In the genomic region with DNA sequence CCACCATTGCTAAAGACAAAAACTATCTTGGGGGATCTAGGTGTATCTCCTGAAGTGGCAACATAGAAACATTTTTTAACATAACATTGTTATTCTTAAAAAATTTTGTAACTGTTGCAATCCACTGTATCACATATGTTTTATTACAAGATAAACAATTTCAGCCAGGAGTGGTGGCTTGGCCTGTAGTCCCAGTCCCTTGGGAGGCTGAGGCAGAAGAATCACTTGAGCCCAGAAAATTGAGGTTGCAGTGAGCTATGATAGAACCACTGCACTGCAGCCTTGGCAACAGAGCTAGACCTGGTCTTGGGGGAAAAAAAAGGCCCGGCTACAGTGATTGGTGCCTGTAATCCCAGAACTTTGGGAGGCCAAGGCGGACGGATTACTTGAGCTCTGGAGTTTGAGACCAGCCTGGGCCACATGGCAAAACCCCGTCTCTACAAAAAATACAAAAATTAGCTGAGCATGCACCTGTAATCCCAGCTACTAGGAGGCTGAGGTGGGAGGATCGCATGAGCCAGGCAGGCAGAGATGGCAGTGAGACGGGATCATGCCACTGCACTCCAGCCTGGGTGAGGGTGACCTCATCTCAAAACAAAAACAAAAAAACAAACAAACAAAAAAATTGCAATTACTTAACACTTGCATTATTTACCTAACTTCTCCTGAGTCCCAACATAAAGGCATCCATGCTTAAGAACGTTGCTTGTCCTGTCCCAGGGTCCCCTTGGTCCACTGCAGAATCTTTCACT, we compare ENCODE assay signal across 8 cellular contexts. TPM values are rescaled to one million over a fixed set of nuclear protein-coding genes. Genes with fewer than 3 reads are reported as not detected.
DNase-seq lines count a peak whose midpoint lies in the region; ATAC-seq and TF ChIP-seq lines count a peak whose summit lies in the region.

No MANE protein-coding gene starts in this region.

- intact Hi-C loops in esophagus muscularis mucosa (cut with DNase I) = loop anchor here (10.0 kb wide), 1 partner anchor 193 kb away; a partner anchor contains a TSS

- H3K4me2 ChIP-seq in DND-41 (ENCODE audit: insufficient read depth, low read length) = peak overlapping the region; percentile 94; the same call in 1 of the 2 replicates
- H3K4me2 ChIP-seq in parathyroid adenoma (ENCODE audit: low read length) = no peak overlapping the region

- H3K27me3 ChIP-seq in DND-41 (ENCODE audit: insufficient read depth, low read length, poor library complexity) = no peaks in the 10 kb centered on the region
- H3K27me3 ChIP-seq in esophagus muscularis mucosa = no peaks in the 10 kb centered on the region
- H3K27me3 ChIP-seq in parathyroid adenoma (ENCODE audit: control insufficient read depth, insufficient read depth, low read length) = no peaks in the 10 kb centered on the region

- TF ChIP-seq EP300 in esophagus muscularis mucosa (IDR thresholded peaks at IDR 0.05) = no peak

- H3K4me3 ChIP-seq in DND-41 (ENCODE audit: low read depth in 1 of 2, low read length in 2 of 2) (no peak overlapping the region), esophagus muscularis mucosa (peak overlapping the region in 1 of 4 donors; percentile 96), parathyroid adenoma (ENCODE audit: low read depth, low read length) (peak overlapping the region; percentile 67)

- H3K4me1 ChIP-seq in DND-41 (ENCODE audit: insufficient read depth, low read length) = peaks cover 56% of the 10 kb centered on the region
- peaks cover 46 to 62% (median 56%) of the 10 kb centered on the region in 4 donors for H3K4me1 ChIP-seq in esophagus muscularis mucosa
- H3K4me1 ChIP-seq in parathyroid adenoma = peaks cover 7% of the 10 kb centered on the region

- H3K79me2 ChIP-seq in DND-41 (ENCODE audit: insufficient read depth, low read length) (peaks cover 59% of the 10 kb centered on the region), parathyroid adenoma (peaks cover 10% of the 10 kb centered on the region)

- H4K20me1 ChIP-seq in DND-41 (ENCODE audit: insufficient read depth, low read length) = no peaks in the 10 kb centered on the region

- POLR2A ChIA-PET in RWPE1 (lab: Yijun Ruan, JAX; ENCODE audit: low non-redundant PET) = no interaction called here

- H3K27ac ChIP-seq in DND-41 (ENCODE audit: low read length) (peak overlapping the region; percentile 98), RWPE1 (peak overlapping the region; percentile 94), esophagus muscularis mucosa (replicated peaks in 1 of 4) (peak overlapping the region; percentile 92 to 95 (median 95)), parathyroid adenoma (peak overlapping the region; percentile 99)

- DNase-seq in DND-41 (no peak), RWPE1 (ENCODE audit: low spot score) (no peak), esophagus muscularis mucosa (ENCODE audit: extremely low spot score) (no peak), KBM-7 (no peak), SKM-1 (lab: John Stamatoyannopoulos, UW; ENCODE audit: unreplicated experiment) (no peak), SHP77 treated with DMSO at 0.1 percent for 48 hours (lab: John Stamatoyannopoulos, UW) (no peak)

- H3K36me3 ChIP-seq in DND-41 (ENCODE audit: insufficient read depth, low read length) (peaks cover 18% of the 10 kb centered on the region), esophagus muscularis mucosa (peaks cover 0 to 3% (median under 1%) of the 10 kb centered on the region in 4 donors), parathyroid adenoma (ENCODE audit: control insufficient read depth, insufficient read depth, low read length) (no peaks in the 10 kb centered on the region)

- 84% methylated on average over 7 of the region's 7 CpGs for WGBS in esophagus muscularis mucosa

- H3K9me3 ChIP-seq in DND-41 (ENCODE audit: insufficient read depth, low read length, severe bottlenecking) = no peaks in the 10 kb centered on the region
- H3K9me3 ChIP-seq in esophagus muscularis mucosa = no peaks in the 10 kb centered on the region
- no peaks in the 10 kb centered on the region for H3K9me3 ChIP-seq in parathyroid adenoma (ENCODE audit: control insufficient read depth, low read length)

- H3K9ac ChIP-seq in DND-41 (ENCODE audit: low read depth, low read length) (no peak overlapping the region), parathyroid adenoma (no peak overlapping the region)

- no peak for ATAC-seq in DND-41 (ENCODE audit: insufficient read depth, low read depth)
- no peak for ATAC-seq in HG02970 (IDR thresholded peaks at IDR 0.05; ENCODE audit: low FRiP score, unreplicated experiment)

- H2AFZ ChIP-seq in DND-41 (ENCODE audit: low read depth, low read length) (peak overlapping the region; percentile 43; the same call in 1 of the 2 replicates), parathyroid adenoma (peak overlapping the region; percentile 79)

- CTCF ChIA-PET in RWPE1 (lab: Yijun Ruan, JAX) = no interaction called here

- no peak for TF ChIP-seq CTCF in DND-41 (IDR thresholded peaks at IDR 0.05; ENCODE audit: borderline replicate concordance, extremely low read depth, low read length, poor library complexity, severe bottlenecking)
- TF ChIP-seq CTCF in RWPE1 (conservative IDR thresholded peaks at IDR 0.05; ENCODE audit: low read depth) = no peak
- TF ChIP-seq CTCF in esophagus muscularis mucosa (IDR thresholded peaks at IDR 0.05) = no peak
- TF ChIP-seq CTCF in parathyroid adenoma (IDR thresholded peaks at IDR 0.05) = no peak

- in situ Hi-C loops in KBM-7 (cut with MboI; ENCODE audit: low pct_unique_long_range_greater_than_20kb, low sequenced_read_pairs) = no loop called here

- TF ChIP-seq POLR2A in esophagus muscularis mucosa (IDR thresholded peaks at IDR 0.05; ENCODE audit: low read depth) = no peak

RNA-seq across cellular contexts. Expression of a gene that starts 1.5 kb away (rescaled TPM):
- 10 to 100 TPM in 3 of 4 donors, 1 to 10 TPM in 1; 7.3 to 15.8 (median 12.6) TPM for total RNA-seq in esophagus muscularis mucosa

RNA-seq across cellular contexts. Expression of a gene that starts 2.3 kb away (rescaled TPM):
- total RNA-seq in esophagus muscularis mucosa = 10 to 100 TPM; 14.6 to 21.6 (median 18.5) TPM
